Comparison of ENCODE assay signal across 1 cellular context in genomic region chr1:9500756-9501754, GRCh38.
TF ChIP-seq lines count a peak whose summit lies in the region.

No MANE protein-coding gene starts in this region.

TF ChIP-seq in HepG2, 621 proteins besides CTCF, POLR2A, EP300 and RAD21 (continued from another document and continues in another):
- TF ChIP-seq ZNF503 (CRISPR knock-in tag; IDR thresholded peaks at IDR 0.05) (peak; percentile 61; the same call in 1 of the 2 replicates), HMGA1 (CRISPR knock-in tag; conservative IDR thresholded peaks at IDR 0.05) (no peak), SAP130 (CRISPR knock-in tag; IDR thresholded peaks at IDR 0.05; ENCODE audit: low read depth) (peak; percentile 62), ZNF609 (CRISPR knock-in tag; IDR thresholded peaks at IDR 0.05; ENCODE audit: borderline replicate concordance) (no peak), ZNF484 (CRISPR knock-in tag; IDR thresholded peaks at IDR 0.05; ENCODE audit: borderline replicate concordance, low read depth) (no peak), CBX5 (CRISPR knock-in tag; IDR thresholded peaks at IDR 0.05; ENCODE audit: borderline replicate concordance) (no peak), SOX13 (IDR thresholded peaks at IDR 0.05) (no peak), SOX13 (CRISPR knock-in tag; conservative IDR thresholded peaks at IDR 0.05 in 1 of 2, IDR thresholded peaks at IDR 0.05 in 1 of 2) (peak in 1 of 2 experiments; percentile 33; a peak in 2 of 4 replicates), HNF1A (IDR thresholded peaks at IDR 0.05; ENCODE audit: low read depth) (peak; percentile 83), HNF1A (CRISPR knock-in tag; IDR thresholded peaks at IDR 0.05; ENCODE audit: borderline replicate concordance) (peak; percentile 77), ZNF629 (CRISPR knock-in tag; conservative IDR thresholded peaks at IDR 0.05) (no peak), CBX1 (IDR thresholded peaks at IDR 0.05; ENCODE audit: low read depth) (no peak), TOPORS (CRISPR knock-in tag; IDR thresholded peaks at IDR 0.05) (no peak), DMAP1 (CRISPR knock-in tag; IDR thresholded peaks at IDR 0.05) (no peak), ZNF839 (CRISPR knock-in tag; IDR thresholded peaks at IDR 0.05; ENCODE audit: borderline replicate concordance) (no peak), TRIM24 (CRISPR knock-in tag; IDR thresholded peaks at IDR 0.05) (no peak), ZNF773 (CRISPR knock-in tag; IDR thresholded peaks at IDR 0.05; ENCODE audit: borderline replicate concordance) (no peak), GTF2F1 (IDR thresholded peaks at IDR 0.05; ENCODE audit: low read length) (no peak), XBP1 (CRISPR knock-in tag; IDR thresholded peaks at IDR 0.05) (no peak), NFKB2 (CRISPR knock-in tag; IDR thresholded peaks at IDR 0.05; ENCODE audit: borderline replicate concordance) (no peak), RXRA (CRISPR knock-in tag; IDR thresholded peaks at IDR 0.05) (peak; percentile 83), ZFP91 (CRISPR knock-in tag; IDR thresholded peaks at IDR 0.05; ENCODE audit: borderline replicate concordance) (peak; percentile 47; the same call in 1 of the 2 replicates), ZSCAN9 (CRISPR knock-in tag; IDR thresholded peaks at IDR 0.05; ENCODE audit: borderline replicate concordance) (no peak), ZNF12 (CRISPR knock-in tag; IDR thresholded peaks at IDR 0.05) (no peak), NCOA5 (CRISPR knock-in tag; IDR thresholded peaks at IDR 0.05) (no peak), ZNF160 (CRISPR knock-in tag; IDR thresholded peaks at IDR 0.05) (no peak), NFRKB (IDR thresholded peaks at IDR 0.05) (no peak), HNF4A (CRISPR knock-in tag; IDR thresholded peaks at IDR 0.05) (peak; percentile 49), KLF15 (CRISPR knock-in tag; IDR thresholded peaks at IDR 0.05; ENCODE audit: borderline replicate concordance) (no peak), MLX (CRISPR knock-in tag; IDR thresholded peaks at IDR 0.05) (no peak), MED1 (CRISPR knock-in tag; IDR thresholded peaks at IDR 0.05) (peak; percentile 79), TBL1XR1 (IDR thresholded peaks at IDR 0.05; ENCODE audit: borderline replicate concordance, low read length, partially characterized antibody) (no peak), CEBPG (CRISPR knock-in tag; IDR thresholded peaks at IDR 0.05) (peak; percentile 40; the same call in 1 of the 2 replicates)
- TF ChIP-seq, protein P1, sequence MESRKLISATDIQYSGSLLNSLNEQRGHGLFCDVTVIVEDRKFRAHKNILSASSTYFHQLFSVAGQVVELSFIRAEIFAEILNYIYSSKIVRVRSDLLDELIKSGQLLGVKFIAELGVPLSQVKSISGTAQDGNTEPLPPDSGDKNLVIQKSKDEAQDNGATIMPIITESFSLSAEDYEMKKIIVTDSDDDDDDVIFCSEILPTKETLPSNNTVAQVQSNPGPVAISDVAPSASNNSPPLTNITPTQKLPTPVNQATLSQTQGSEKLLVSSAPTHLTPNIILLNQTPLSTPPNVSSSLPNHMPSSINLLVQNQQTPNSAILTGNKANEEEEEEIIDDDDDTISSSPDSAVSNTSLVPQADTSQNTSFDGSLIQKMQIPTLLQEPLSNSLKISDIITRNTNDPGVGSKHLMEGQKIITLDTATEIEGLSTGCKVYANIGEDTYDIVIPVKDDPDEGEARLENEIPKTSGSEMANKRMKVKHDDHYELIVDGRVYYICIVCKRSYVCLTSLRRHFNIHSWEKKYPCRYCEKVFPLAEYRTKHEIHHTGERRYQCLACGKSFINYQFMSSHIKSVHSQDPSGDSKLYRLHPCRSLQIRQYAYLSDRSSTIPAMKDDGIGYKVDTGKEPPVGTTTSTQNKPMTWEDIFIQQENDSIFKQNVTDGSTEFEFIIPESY (CRISPR knock-in tag; IDR thresholded peaks at IDR 0.05) = no peak
- TF ChIP-seq, protein P2, sequence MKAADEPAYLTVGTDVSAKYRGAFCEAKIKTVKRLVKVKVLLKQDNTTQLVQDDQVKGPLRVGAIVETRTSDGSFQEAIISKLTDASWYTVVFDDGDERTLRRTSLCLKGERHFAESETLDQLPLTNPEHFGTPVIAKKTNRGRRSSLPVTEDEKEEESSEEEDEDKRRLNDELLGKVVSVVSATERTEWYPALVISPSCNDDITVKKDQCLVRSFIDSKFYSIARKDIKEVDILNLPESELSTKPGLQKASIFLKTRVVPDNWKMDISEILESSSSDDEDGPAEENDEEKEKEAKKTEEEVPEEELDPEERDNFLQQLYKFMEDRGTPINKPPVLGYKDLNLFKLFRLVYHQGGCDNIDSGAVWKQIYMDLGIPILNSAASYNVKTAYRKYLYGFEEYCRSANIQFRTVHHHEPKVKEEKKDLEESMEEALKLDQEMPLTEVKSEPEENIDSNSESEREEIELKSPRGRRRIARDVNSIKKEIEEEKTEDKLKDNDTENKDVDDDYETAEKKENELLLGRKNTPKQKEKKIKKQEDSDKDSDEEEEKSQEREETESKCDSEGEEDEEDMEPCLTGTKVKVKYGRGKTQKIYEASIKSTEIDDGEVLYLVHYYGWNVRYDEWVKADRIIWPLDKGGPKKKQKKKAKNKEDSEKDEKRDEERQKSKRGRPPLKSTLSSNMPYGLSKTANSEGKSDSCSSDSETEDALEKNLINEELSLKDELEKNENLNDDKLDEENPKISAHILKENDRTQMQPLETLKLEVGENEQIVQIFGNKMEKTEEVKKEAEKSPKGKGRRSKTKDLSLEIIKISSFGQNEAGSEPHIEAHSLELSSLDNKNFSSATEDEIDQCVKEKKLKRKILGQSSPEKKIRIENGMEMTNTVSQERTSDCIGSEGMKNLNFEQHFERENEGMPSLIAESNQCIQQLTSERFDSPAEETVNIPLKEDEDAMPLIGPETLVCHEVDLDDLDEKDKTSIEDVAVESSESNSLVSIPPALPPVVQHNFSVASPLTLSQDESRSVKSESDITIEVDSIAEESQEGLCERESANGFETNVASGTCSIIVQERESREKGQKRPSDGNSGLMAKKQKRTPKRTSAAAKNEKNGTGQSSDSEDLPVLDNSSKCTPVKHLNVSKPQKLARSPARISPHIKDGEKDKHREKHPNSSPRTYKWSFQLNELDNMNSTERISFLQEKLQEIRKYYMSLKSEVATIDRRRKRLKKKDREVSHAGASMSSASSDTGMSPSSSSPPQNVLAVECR (CRISPR knock-in tag; IDR thresholded peaks at IDR 0.05; ENCODE audit: borderline replicate concordance) = peak; percentile 63; the same call in 1 of the 2 replicates
- TF ChIP-seq, protein P3, sequence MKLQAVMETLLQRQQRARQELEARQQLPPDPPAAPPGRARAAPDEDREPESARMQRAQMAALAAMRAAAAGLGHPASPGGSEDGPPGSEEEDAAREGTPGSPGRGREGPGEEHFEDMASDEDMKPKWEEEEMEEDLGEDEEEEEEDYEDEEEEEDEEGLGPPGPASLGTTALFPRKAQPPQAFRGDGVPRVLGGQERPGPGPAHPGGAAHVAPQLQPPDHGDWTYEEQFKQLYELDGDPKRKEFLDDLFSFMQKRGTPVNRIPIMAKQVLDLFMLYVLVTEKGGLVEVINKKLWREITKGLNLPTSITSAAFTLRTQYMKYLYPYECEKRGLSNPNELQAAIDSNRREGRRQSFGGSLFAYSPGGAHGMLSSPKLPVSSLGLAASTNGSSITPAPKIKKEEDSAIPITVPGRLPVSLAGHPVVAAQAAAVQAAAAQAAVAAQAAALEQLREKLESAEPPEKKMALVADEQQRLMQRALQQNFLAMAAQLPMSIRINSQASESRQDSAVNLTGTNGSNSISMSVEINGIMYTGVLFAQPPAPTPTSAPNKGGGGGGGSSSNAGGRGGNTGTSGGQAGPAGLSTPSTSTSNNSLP (IDR thresholded peaks at IDR 0.05; ENCODE audit: low read depth, low read length) = 0 out of 2 replicates have a peak, but pooled peaks have one; percentile 25
